8 cellular contexts compared by ENCODE assay signal in the genomic region with DNA sequence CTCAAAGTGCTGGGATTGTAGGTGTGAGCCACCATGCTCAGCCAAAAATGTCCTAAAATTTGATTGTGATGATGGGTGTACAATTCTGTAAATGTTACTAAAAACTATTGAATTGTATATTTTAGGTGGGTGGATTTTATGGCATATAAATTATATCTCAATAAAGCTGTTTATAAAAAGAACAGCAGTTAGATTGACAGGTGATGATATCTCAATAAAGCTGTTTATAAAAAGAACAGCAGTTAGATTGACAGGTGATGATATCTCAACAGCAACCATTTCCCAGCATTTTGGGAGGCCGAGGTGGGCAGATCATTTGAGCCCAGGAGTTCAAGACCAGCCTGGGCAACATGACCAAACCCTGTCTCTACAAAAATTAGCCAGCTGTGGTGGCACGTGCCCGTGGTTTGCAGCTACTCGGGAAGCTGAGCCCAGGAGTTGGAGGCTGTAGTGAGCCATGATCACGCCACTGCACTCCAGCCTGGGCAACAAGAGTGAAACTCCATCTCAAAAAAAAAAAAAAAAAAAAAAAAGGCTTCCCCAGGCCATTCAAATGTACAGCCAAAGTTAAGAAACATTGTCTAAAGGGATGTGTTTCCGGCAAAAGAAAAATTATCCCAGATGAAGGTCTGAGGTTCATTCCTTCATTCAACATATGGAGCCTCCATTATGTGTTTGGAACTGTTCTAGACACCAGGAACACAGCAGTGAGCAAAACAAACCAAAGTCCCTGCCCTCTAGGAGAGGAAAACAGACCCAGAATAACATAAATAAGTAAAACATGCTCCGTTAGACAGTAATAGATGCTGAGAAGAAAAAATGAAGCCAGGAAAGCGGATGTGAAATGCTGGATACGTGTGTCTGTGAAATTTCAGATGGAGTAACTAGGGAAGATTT. TPM values are rescaled to one million over a fixed set of nuclear protein-coding genes. Genes with fewer than 3 reads are reported as not detected.
DNase-seq lines count a peak whose midpoint lies in the region; ATAC-seq and TF ChIP-seq lines count a peak whose summit lies in the region.

No MANE protein-coding gene starts in this region.

- H3K9me3 ChIP-seq in iPS-20b (ENCODE audit: insufficient read depth, low read depth, low read length) (no peaks in the 10 kb centered on the region), thoracic aorta (no peaks in the 10 kb centered on the region)

- DNase-seq in activated T-cell treated with anti-CD3 and anti-CD28 coated beads, Interleukin-2, amount 50 U/mL, for 72 hours = no peak
- DNase-seq in activated T-cell treated with anti-CD3 and anti-CD28 coated beads, Interleukin-2, amount 50 U/mL, for 48 hours = no peak
- no peak for DNase-seq in activated CD8-positive, alpha-beta T cell treated with anti-CD3 and anti-CD28 coated beads, Interleukin-2, amount 10 ng/mL, durations not matched to agents 7 days and 5 days
- DNase-seq in thoracic aorta (ENCODE audit: low spot score) (no peak), NCI-H1694 treated with DMSO at 0.1 percent for 48 hours (lab: John Stamatoyannopoulos, UW) (no peak)
- DNase-seq in effector CD8-positive, alpha-beta T cell (lab: John Stamatoyannopoulos, UW) = no peak

- peak overlapping the region; percentile 80 to 95 for H3K4me3 Mint-ChIP-seq in activated T-cell treated with anti-CD3 and anti-CD28 coated beads, Interleukin-2, amount 50 U/mL, for 72 hours
- H3K4me3 Mint-ChIP-seq in activated CD8-positive, alpha-beta T cell treated with anti-CD3 and anti-CD28 coated beads, Interleukin-2, amount 10 ng/mL, durations not matched to agents 7 days and 5 days = peak overlapping the region; percentile 85

- H3K27me3 Mint-ChIP-seq in activated T-cell treated with anti-CD3 and anti-CD28 coated beads, Interleukin-2, amount 50 U/mL, for 72 hours (ENCODE audit: low read depth) = no peaks in the 10 kb centered on the region
- H3K27me3 Mint-ChIP-seq in activated CD8-positive, alpha-beta T cell treated with anti-CD3 and anti-CD28 coated beads, Interleukin-2, amount 10 ng/mL, durations not matched to agents 7 days and 5 days (ENCODE audit: low read depth) = no peaks in the 10 kb centered on the region

- peaks cover 55% of the 10 kb centered on the region for H3K4me1 Mint-ChIP-seq in activated T-cell treated with anti-CD3 and anti-CD28 coated beads, Interleukin-2, amount 50 U/mL, for 72 hours (ENCODE audit: low read depth)
- H3K4me1 Mint-ChIP-seq in activated CD8-positive, alpha-beta T cell treated with anti-CD3 and anti-CD28 coated beads, Interleukin-2, amount 10 ng/mL, durations not matched to agents 7 days and 5 days (ENCODE audit: low read depth) = peaks cover 55% of the 10 kb centered on the region

- ATAC-seq in activated T-cell treated with anti-CD3 and anti-CD28 coated beads, Interleukin-2, amount 50 U/mL, for 72 hours (replicated peaks in 1 of 2) = no peak
- no peak for ATAC-seq in activated CD8-positive, alpha-beta T cell treated with anti-CD3 and anti-CD28 coated beads, Interleukin-2, amount 10 ng/mL, durations not matched to agents 7 days and 5 days
- ATAC-seq in thoracic aorta (ENCODE audit: insufficient number of reproducible peaks, low FRiP score, low read depth) (no peak), GM19395 (IDR thresholded peaks at IDR 0.05; ENCODE audit: unreplicated experiment) (no peak)

- TF ChIP-seq CTCF in thoracic aorta (IDR thresholded peaks at IDR 0.05) = no peak

- POLR2A ChIA-PET in activated CD8-positive, alpha-beta T cell treated with anti-CD3 and anti-CD28 coated beads, Interleukin-2, amount 10 ng/mL, durations not matched to agents 7 days and 5 days (lab: Charles Lee) = interaction anchor here (1.1 to 1.5 kb wide), 8 partner anchors 7 to 137 kb away, joined by 3 to 14 read pairs (median 8); partner anchors contain the start of genes CSNK2A1, SOX12 and TRIB3

- peaks cover 15 to 30% of the 10 kb centered on the region in 2 donors for H3K36me3 Mint-ChIP-seq in activated T-cell treated with anti-CD3 and anti-CD28 coated beads, Interleukin-2, amount 50 U/mL, for 72 hours (ENCODE audit: insufficient read depth in 2 of 2)
- peaks cover 36% of the 10 kb centered on the region for H3K36me3 Mint-ChIP-seq in activated CD8-positive, alpha-beta T cell treated with anti-CD3 and anti-CD28 coated beads, Interleukin-2, amount 10 ng/mL, durations not matched to agents 7 days and 5 days (ENCODE audit: low read depth)

- H3K27ac ChIP-seq in iPS-20b (ENCODE audit: low read length) (no peak overlapping the region), thoracic aorta (peak overlapping the region; percentile 56 to 61)

- H3K36me3 ChIP-seq in iPS-20b (ENCODE audit: insufficient read depth, low read depth, low read length) (peaks cover 20% of the 10 kb centered on the region), thoracic aorta (no peaks in the 10 kb centered on the region)

- H3K9ac ChIP-seq in iPS-20b (ENCODE audit: low read depth, low read length) = peak overlapping the region; percentile 51; the same call in 1 of the 2 replicates

- H3K27ac Mint-ChIP-seq in activated T-cell treated with anti-CD3 and anti-CD28 coated beads, Interleukin-2, amount 50 U/mL, for 72 hours = peak overlapping the region; percentile 47
- peak overlapping the region; percentile 98 for H3K27ac Mint-ChIP-seq in activated CD8-positive, alpha-beta T cell treated with anti-CD3 and anti-CD28 coated beads, Interleukin-2, amount 10 ng/mL, durations not matched to agents 7 days and 5 days

- peaks cover 2 to 4% of the 10 kb centered on the region in 2 donors for H3K9me3 Mint-ChIP-seq in activated T-cell treated with anti-CD3 and anti-CD28 coated beads, Interleukin-2, amount 50 U/mL, for 72 hours
- no peaks in the 10 kb centered on the region for H3K9me3 Mint-ChIP-seq in activated CD8-positive, alpha-beta T cell treated with anti-CD3 and anti-CD28 coated beads, Interleukin-2, amount 10 ng/mL, durations not matched to agents 7 days and 5 days (ENCODE audit: insufficient read depth)

- H3K4me1 ChIP-seq in iPS-20b (ENCODE audit: insufficient read depth, low read length) (peaks cover 6% of the 10 kb centered on the region; the same call in 1 of the 2 replicates), thoracic aorta (ENCODE audit: control insufficient read depth in 1 of 2, low read depth in 2 of 2) (peaks cover 12 to 28% of the 10 kb centered on the region in 2 donors)

- no peaks in the 10 kb centered on the region for H3K27me3 ChIP-seq in iPS-20b (ENCODE audit: insufficient read depth, low read length)
- no peaks in the 10 kb centered on the region for H3K27me3 ChIP-seq in thoracic aorta (replicated peaks; ENCODE audit: insufficient read depth)

- H3K4me3 ChIP-seq in iPS-20b (ENCODE audit: low read length) (peak overlapping the region; percentile 70), thoracic aorta (peak overlapping the region; percentile 100)

- CTCF ChIA-PET in activated CD8-positive, alpha-beta T cell treated with anti-CD3 and anti-CD28 coated beads, Interleukin-2, amount 10 ng/mL, durations not matched to agents 7 days and 5 days (lab: Charles Lee) = interaction anchor here (0.7 to 2.2 kb wide), 12 partner anchors 8 to 82 kb away, joined by 3 to 15 read pairs (median 6); partner anchors contain the start of genes SOX12 and TRIB3

RNA-seq across cellular contexts. Expression of gene RBCK1, which starts 1.7 kb away (rescaled TPM):
- total RNA-seq in activated T-cell treated with anti-CD3 and anti-CD28 coated beads, Interleukin-2, amount 50 U/mL, for 72 hours = 100 to 1,000 TPM; 176 to 198 TPM
- 100 to 1,000 TPM; 135 to 149 TPM for total RNA-seq in activated CD8-positive, alpha-beta T cell treated with anti-CD3 and anti-CD28 coated beads, Interleukin-2, amount 10 ng/mL, durations not matched to agents 7 days and 5 days
- total RNA-seq in thoracic aorta = 100 to 1,000 TPM in 1 of 2 donors, 10 to 100 TPM in 1; 84.0 to 102 TPM

RNA-seq across cellular contexts. Expression of gene TRIB3, which starts 25.9 kb away (rescaled TPM):
- total RNA-seq in activated T-cell treated with anti-CD3 and anti-CD28 coated beads, Interleukin-2, amount 50 U/mL, for 72 hours = 100 to 1,000 TPM; 165 to 281 TPM
- total RNA-seq in activated CD8-positive, alpha-beta T cell treated with anti-CD3 and anti-CD28 coated beads, Interleukin-2, amount 10 ng/mL, durations not matched to agents 7 days and 5 days = 10 to 100 TPM; 32.6 to 32.8 TPM
- total RNA-seq in thoracic aorta = 1 to 10 TPM; 2.7 to 5.0 TPM

RNA-seq across cellular contexts. Expression of gene TBC1D20, which starts 55.9 kb away (rescaled TPM):
- 10 to 100 TPM; 26.7 to 28.2 TPM for total RNA-seq in activated T-cell treated with anti-CD3 and anti-CD28 coated beads, Interleukin-2, amount 50 U/mL, for 72 hours
- 10 to 100 TPM; 30.1 to 30.7 TPM for total RNA-seq in activated CD8-positive, alpha-beta T cell treated with anti-CD3 and anti-CD28 coated beads, Interleukin-2, amount 10 ng/mL, durations not matched to agents 7 days and 5 days
- total RNA-seq in thoracic aorta = 10 to 100 TPM; 33.8 to 40.0 TPM

RNA-seq across cellular contexts. Expression of gene NRSN2, which starts 59.5 kb away (rescaled TPM):
- total RNA-seq in activated T-cell treated with anti-CD3 and anti-CD28 coated beads, Interleukin-2, amount 50 U/mL, for 72 hours = 10 to 100 TPM; 12.9 to 14.7 TPM
- total RNA-seq in activated CD8-positive, alpha-beta T cell treated with anti-CD3 and anti-CD28 coated beads, Interleukin-2, amount 10 ng/mL, durations not matched to agents 7 days and 5 days = 1 to 10 TPM; 1.4 to 2.4 TPM
- 10 to 100 TPM; 25.1 to 56.9 TPM for total RNA-seq in thoracic aorta

Comparison
In these comparisons a context has a peak if more than half of its experiments do, and no peak if none do; other contexts are left out.
1. RNA of gene TRIB3, which starts 25.9 kb away (total RNA-seq): 165 to 281 TPM in activated T-cell treated with anti-CD3 and anti-CD28 coated beads, Interleukin-2, amount 50 U/mL, for 72 hours and 32.6 to 32.8 TPM in activated CD8-positive, alpha-beta T cell treated with anti-CD3 and anti-CD28 coated beads, Interleukin-2, amount 10 ng/mL, durations not matched to agents 7 days and 5 days; 2.7 to 5.0 TPM in thoracic aorta; every median in the first group is over 4 times any median in the second.